In genomic region chr11:75768909-75769771, GRCh38 we compare ENCODE assay signal across 8 cellular contexts. TPM values are rescaled to one million over a fixed set of nuclear protein-coding genes. Genes with fewer than 3 reads are reported as not detected.
DNase-seq lines count a peak whose midpoint lies in the region; ATAC-seq and TF ChIP-seq lines count a peak whose summit lies in the region.

No MANE protein-coding gene starts in this region.

- H3K9ac ChIP-seq in MM.1S (ENCODE audit: low read length), result peak overlapping the region; percentile 94

- H3K4me1 ChIP-seq in CD8-positive, alpha-beta T cell (ENCODE audit: insufficient read depth, low read length), result peaks cover 18% of the 10 kb centered on the region
- H3K4me1 ChIP-seq in MM.1S (ENCODE audit: low read length), result peaks cover 25% of the 10 kb centered on the region
- peaks cover 18% of the 10 kb centered on the region for H3K4me1 ChIP-seq in effector memory CD4-positive, alpha-beta T cell (ENCODE audit: control insufficient read depth, insufficient read depth, low read length, poor library complexity, severe bottlenecking)

- H3K36me3 ChIP-seq in CD8-positive, alpha-beta T cell (ENCODE audit: insufficient read depth, low read length), result no peaks in the 10 kb centered on the region
- no peaks in the 10 kb centered on the region for H3K36me3 ChIP-seq in MM.1S (replicated peaks; ENCODE audit: insufficient read depth, low read length)
- no peaks in the 10 kb centered on the region for H3K36me3 ChIP-seq in effector memory CD4-positive, alpha-beta T cell (ENCODE audit: control insufficient read depth, insufficient read depth, low read length)

- peak overlapping the region; percentile 99 for H3K4me2 ChIP-seq in MM.1S (ENCODE audit: low read depth, low read length)

- peak overlapping the region; percentile 71 for H3K4me3 ChIP-seq in CD8-positive, alpha-beta T cell (ENCODE audit: low read depth, low read length)
- peak overlapping the region; percentile 79 for H3K4me3 ChIP-seq in MM.1S (ENCODE audit: low read length)
- peak overlapping the region; percentile 58 for H3K4me3 ChIP-seq in effector memory CD4-positive, alpha-beta T cell (ENCODE audit: insufficient read depth, low read depth, low read length, poor library complexity, severe bottlenecking)

- peak overlapping the region; percentile 91 for H2AFZ ChIP-seq in MM.1S (ENCODE audit: low read length)

- peak overlapping the region; percentile 28 for H3K27ac Mint-ChIP-seq in CD8-positive, alpha-beta T cell
- peak overlapping the region in 2 of 10 donors; percentile 53 to 54 for H3K27ac Mint-ChIP-seq in naive thymus-derived CD8-positive, alpha-beta T cell

- H3K9me2 ChIP-seq in MM.1S (replicated peaks; ENCODE audit: insufficient read depth, low read length), result no peaks in the 10 kb centered on the region

- no peaks in the 10 kb centered on the region for H3K9me3 ChIP-seq in CD8-positive, alpha-beta T cell (ENCODE audit: low read length)
- no peaks in the 10 kb centered on the region for H3K9me3 ChIP-seq in MM.1S (replicated peaks; ENCODE audit: insufficient read depth, low read length)
- no peaks in the 10 kb centered on the region for H3K9me3 ChIP-seq in effector memory CD4-positive, alpha-beta T cell (ENCODE audit: control insufficient read depth, low read length)

- no peak for DNase-seq in CD8-positive, alpha-beta T cell
- no peak for DNase-seq in MM.1S
- DNase-seq in effector memory CD4-positive, alpha-beta T cell, result no peak
- peak in 1 of 10 donors; percentile 3 for DNase-seq in naive thymus-derived CD8-positive, alpha-beta T cell
- DNase-seq in SK-N-DZ (ENCODE audit: low spot score), result no peak
- DNase-seq in retina, result no peak

- no peaks in the 10 kb centered on the region for H3K36me3 Mint-ChIP-seq in CD8-positive, alpha-beta T cell
- H3K36me3 Mint-ChIP-seq in naive thymus-derived CD8-positive, alpha-beta T cell, result no peaks in the 10 kb centered on the region

- H3K9me3 Mint-ChIP-seq in CD8-positive, alpha-beta T cell, result no peaks in the 10 kb centered on the region
- no peaks in the 10 kb centered on the region for H3K9me3 Mint-ChIP-seq in naive thymus-derived CD8-positive, alpha-beta T cell

- CTCF ChIA-PET in CD8-positive, alpha-beta T cell (lab: Charles Lee), result interaction anchor here (0.6 to 1.2 kb wide), 4 partner anchors 10 to 657 kb away, joined by 3 to 6 read pairs (median 3); no protein-coding TSS in a partner anchor

- no peaks in the 10 kb centered on the region for H3F3A ChIP-seq in MM.1S (ENCODE audit: insufficient read depth, low read length)

- H3K4me1 Mint-ChIP-seq in CD8-positive, alpha-beta T cell (ENCODE audit: low read depth), result peaks cover 17% of the 10 kb centered on the region
- peaks cover 8 to 34% (median 15%) of the 10 kb centered on the region in 4 donors for H3K4me1 Mint-ChIP-seq in naive thymus-derived CD8-positive, alpha-beta T cell

- no peaks in the 10 kb centered on the region for H4K20me1 ChIP-seq in MM.1S (ENCODE audit: insufficient read depth, low read length)

- H3K4me3 Mint-ChIP-seq in CD8-positive, alpha-beta T cell, result peak overlapping the region; percentile 72
- peak overlapping the region; percentile 65 to 83 (median 72) for H3K4me3 Mint-ChIP-seq in naive thymus-derived CD8-positive, alpha-beta T cell

- H3K79me2 ChIP-seq in MM.1S (ENCODE audit: low read length), result peaks cover 7% of the 10 kb centered on the region

- no peak for ATAC-seq in CD8-positive, alpha-beta T cell
- ATAC-seq in naive thymus-derived CD8-positive, alpha-beta T cell, result peak; percentile 9 to 19
- ATAC-seq in GM21737 (IDR thresholded peaks at IDR 0.05; ENCODE audit: unreplicated experiment) (no peak), HG02610 (IDR thresholded peaks at IDR 0.05; ENCODE audit: unreplicated experiment) (no peak)

- H3K27me3 ChIP-seq in CD8-positive, alpha-beta T cell (ENCODE audit: insufficient read depth, low read length), result peaks cover 4% of the 10 kb centered on the region
- H3K27me3 ChIP-seq in MM.1S (replicated peaks; ENCODE audit: insufficient read depth, low read length), result no peaks in the 10 kb centered on the region
- H3K27me3 ChIP-seq in effector memory CD4-positive, alpha-beta T cell (replicated peaks; ENCODE audit: control insufficient read depth, insufficient read depth, low read length, poor library complexity, severe bottlenecking), result peaks cover 6% of the 10 kb centered on the region

- intact Hi-C loops in CD8-positive, alpha-beta T cell (cut with DNase I, micrococcal nuclease), result loop anchor here (1.0 to 10.0 kb wide), 4 partner anchors 46 to 204 kb away; partner anchors contain the start of genes SERPINH1 (in 1 of the 2) and UVRAG (in 1 of the 2)

- H3K27me3 Mint-ChIP-seq in CD8-positive, alpha-beta T cell (ENCODE audit: low read depth), result peaks cover 16% of the 10 kb centered on the region
- peaks cover 2 to 25% (median 12%) of the 10 kb centered on the region in 5 donors for H3K27me3 Mint-ChIP-seq in naive thymus-derived CD8-positive, alpha-beta T cell

- H3K27ac ChIP-seq in CD8-positive, alpha-beta T cell (ENCODE audit: low read depth, low read length), result no peak overlapping the region
- no peak overlapping the region for H3K27ac ChIP-seq in MM.1S (ENCODE audit: low read length)
- H3K27ac ChIP-seq in effector memory CD4-positive, alpha-beta T cell (ENCODE audit: insufficient read depth, low read length, poor library complexity, severe bottlenecking), result no peak overlapping the region

- TF ChIP-seq CTCF in CD8-positive, alpha-beta T cell (IDR thresholded peaks at IDR 0.05), result no peak
- no peak; the same call in 1 of the 2 replicates for TF ChIP-seq CTCF in MM.1S (IDR thresholded peaks at IDR 0.05; ENCODE audit: low read length)

- POLR2A ChIA-PET in CD8-positive, alpha-beta T cell (lab: Charles Lee), result no interaction called here
- POLR2A ChIA-PET in naive thymus-derived CD8-positive, alpha-beta T cell (lab: Charles Lee), result no interaction called here

RNA-seq across cellular contexts. Expression of gene DGAT2, which starts 0.6 kb away (rescaled TPM):
- not detected for total RNA-seq in CD8-positive, alpha-beta T cell
- total RNA-seq in naive thymus-derived CD8-positive, alpha-beta T cell, result 1 to 10 TPM in 1 of 2 experiments, under 1 TPM in 1; 0.57 to 2.0 TPM
- polyA plus RNA-seq in naive thymus-derived CD8-positive, alpha-beta T cell, result under 1 TPM in 2 of 3 donors, not detected in 1; 0.47 to 0.77 TPM
- 4.8 and 5.6 TPM in 2 replicates for polyA plus RNA-seq in SK-N-DZ (2014; cell fraction: cytosol; rRNA removed)
- polyA plus RNA-seq in SK-N-DZ (2014; cell fraction: nucleus; rRNA removed), result 2.5 and 4.4 TPM in 2 replicates

RNA-seq across cellular contexts. Expression of gene UVRAG, which starts 45.9 kb away (rescaled TPM):
- total RNA-seq in CD8-positive, alpha-beta T cell, result 10 to 100 TPM; 14.3 to 15.1 TPM
- 10 to 100 TPM; 20.2 to 22.3 TPM for total RNA-seq in naive thymus-derived CD8-positive, alpha-beta T cell
- 10 to 100 TPM in 2 of 3 donors, 1 to 10 TPM in 1; 8.9 to 12.6 (median 10.4) TPM for polyA plus RNA-seq in naive thymus-derived CD8-positive, alpha-beta T cell
- polyA plus RNA-seq in SK-N-DZ (2014; cell fraction: cytosol; rRNA removed), result 11.2 and 13.1 TPM in 2 replicates
- 10.2 and 10.5 TPM in 2 replicates for polyA plus RNA-seq in SK-N-DZ (2014; cell fraction: nucleus; rRNA removed)

RNA-seq across cellular contexts. Expression of gene MOGAT2, which starts 51.5 kb away (rescaled TPM):
- total RNA-seq in CD8-positive, alpha-beta T cell, result not detected
- total RNA-seq in naive thymus-derived CD8-positive, alpha-beta T cell, result not detected
- polyA plus RNA-seq in naive thymus-derived CD8-positive, alpha-beta T cell, result not detected
- not detected in 2 replicates for polyA plus RNA-seq in SK-N-DZ (2014; cell fraction: cytosol; rRNA removed)
- polyA plus RNA-seq in SK-N-DZ (2014; cell fraction: nucleus; rRNA removed), result not detected in 2 replicates

Comparison
In these comparisons a context has a peak if more than half of its experiments do, and no peak if none do; other contexts are left out.
1. ATAC-seq: peak in naive thymus-derived CD8-positive, alpha-beta T cell (2 of 2); none in CD8-positive, alpha-beta T cell (single experiment), GM21737 (single experiment) and HG02610 (single experiment).
2. Peak in every context shown above with its lines, with median percentiles within 50 percentile points of each other: H3K4me3 ChIP-seq.